16 cellular contexts compared by ENCODE assay signal in the genomic region with DNA sequence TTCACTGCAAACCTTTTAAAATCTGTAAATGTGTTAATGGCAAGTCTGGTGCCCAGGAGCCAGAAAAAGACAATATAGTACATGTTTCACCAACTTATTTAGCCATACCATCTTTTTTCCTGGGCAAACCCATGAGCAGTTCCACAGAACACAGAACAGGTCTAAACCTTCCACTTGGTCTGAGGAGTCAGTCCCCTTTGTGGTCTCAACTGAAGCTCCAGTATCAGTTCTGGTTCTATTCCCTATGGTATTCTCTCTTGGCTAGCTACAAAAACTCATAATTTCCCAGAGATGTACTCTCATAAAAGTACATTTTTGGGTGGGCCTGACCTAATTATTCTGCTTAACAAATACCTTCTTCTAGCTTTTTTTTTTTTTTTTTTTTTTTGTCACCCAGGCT.
"Had no signal": no experiment of that assay in that cellular context is flagged by ENCODE, and none has a peak within 500 bp of the region (broad histone marks: within the 10 kb centered on the region; RNA-seq: fewer than 3 reads in every experiment).

No MANE protein-coding gene starts in this region.

- H3K4me1 ChIP-seq: psoas muscle, right lobe of liver, stomach had no signal

- H3K4me3 Mint-ChIP-seq: immature natural killer cell; T-helper 2 cell treated with Interferon-gamma antibody and Interleukin-4, amounts not matched to agents 5 μg/mL and 100 μg/mL, for 36 hours had no signal

- FAIRE-seq: bronchial epithelial cell, endometrium had no signal

- H3K9me3 ChIP-seq: psoas muscle, right lobe of liver, thoracic aorta had no signal

- H3K4me3 ChIP-seq: lung, psoas muscle, right lobe of liver, stomach, thoracic aorta had no signal

- DNase-seq: activated CD4-positive, alpha-beta T cell treated with anti-CD3 and anti-CD28 coated beads, Interleukin-2, amount 50 U/mL, for 1 hour; activated T-cell treated with anti-CD3 and anti-CD28 coated beads, Interleukin-2, amount 50 U/mL, for 1 hour; aorta; hypothalamus; immature natural killer cell; midbrain; psoas muscle; right lobe of liver; SIG-M5; stomach had no signal

- H3K9me3 Mint-ChIP-seq: immature natural killer cell; T-helper 2 cell treated with Interferon-gamma antibody and Interleukin-4, amounts not matched to agents 5 μg/mL and 100 μg/mL, for 36 hours had no signal

- H3K27ac ChIP-seq: psoas muscle, right lobe of liver, stomach, thoracic aorta had no signal

- H3K27ac Mint-ChIP-seq: T-helper 2 cell treated with Interferon-gamma antibody and Interleukin-4, amounts not matched to agents 5 μg/mL and 100 μg/mL, for 36 hours had no signal

- H3K27me3 ChIP-seq: right lobe of liver, stomach had no signal

- ATAC-seq: esophagus mucosa, psoas muscle, right lobe of liver had no signal
